16 cellular contexts compared by ENCODE assay signal in the genomic region with DNA sequence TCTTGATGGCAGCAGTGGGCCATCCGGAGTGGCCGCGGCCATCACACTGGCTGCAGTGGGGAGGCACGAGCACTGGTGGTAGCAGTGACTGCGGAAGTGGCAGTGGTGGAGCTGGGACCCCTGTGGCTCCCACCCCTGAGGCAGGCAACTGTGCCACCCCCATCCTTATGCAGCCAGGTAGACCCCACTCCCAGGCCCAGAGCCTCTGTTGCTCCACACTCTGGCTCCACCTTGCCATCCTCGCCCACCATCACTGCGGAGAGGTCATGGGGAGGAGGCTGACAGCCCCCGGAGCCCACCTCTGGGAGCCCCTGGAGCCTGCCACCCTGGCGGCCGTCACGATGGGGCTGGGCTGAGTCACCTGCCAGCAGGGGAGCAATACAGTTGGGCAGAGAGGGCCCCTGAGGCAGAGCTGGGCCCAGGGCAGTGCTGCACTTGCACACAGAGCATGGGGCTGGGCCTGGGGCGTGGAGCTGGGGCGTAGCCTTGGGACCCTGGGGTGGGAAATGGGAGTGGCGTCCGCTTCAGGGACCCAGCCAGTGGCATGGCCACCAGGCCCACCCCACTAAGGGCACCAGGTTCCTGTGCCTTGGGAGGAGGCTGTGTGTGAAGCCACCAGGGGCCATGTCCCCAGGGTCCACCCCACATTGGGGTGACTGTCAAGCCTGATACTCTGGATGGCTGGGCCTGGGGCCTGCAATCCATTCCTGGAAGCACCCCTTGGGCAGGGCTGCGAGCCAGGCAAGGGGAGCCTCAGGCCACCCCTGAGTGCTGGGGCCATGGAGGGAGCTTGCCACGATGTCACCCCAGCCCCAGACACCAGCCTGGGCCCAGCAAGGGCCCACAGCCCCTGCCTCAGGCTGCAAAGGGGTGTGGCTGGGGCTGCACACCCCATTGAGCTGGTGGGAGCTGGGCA. TPM values are rescaled to one million over a fixed set of nuclear protein-coding genes. Genes with fewer than 3 reads are reported as not detected.
DNase-seq lines count a peak whose midpoint lies in the region; ATAC-seq lines count a peak whose summit lies in the region.
"Had no signal": no experiment of that assay in that cellular context is flagged by ENCODE, and none has a peak within 500 bp of the region (broad histone marks: within the 10 kb centered on the region; RNA-seq: fewer than 3 reads in every experiment).

No MANE protein-coding gene starts in this region.

- no peaks in the 10 kb centered on the region for H3K27me3 Mint-ChIP-seq in activated T-cell treated with anti-CD3 and anti-CD28 coated beads, Interleukin-2, amount 50 U/mL, for 24 hours

- H3K36me3 Mint-ChIP-seq in activated T-cell treated with anti-CD3 and anti-CD28 coated beads, Interleukin-2, amount 50 U/mL, for 24 hours (ENCODE audit: low read depth): no peaks in the 10 kb centered on the region
- H3K36me3 Mint-ChIP-seq: CD4-positive, alpha-beta memory T cell had no signal

- H3K27ac Mint-ChIP-seq in activated T-cell treated with anti-CD3 and anti-CD28 coated beads, Interleukin-2, amount 50 U/mL, for 24 hours: no peak overlapping the region
- H3K27ac Mint-ChIP-seq: B cell had no signal

- H3K4me3 Mint-ChIP-seq in activated T-cell treated with anti-CD3 and anti-CD28 coated beads, Interleukin-2, amount 50 U/mL, for 24 hours: no peak overlapping the region
- H3K4me3 Mint-ChIP-seq: B cell; CD4-positive, alpha-beta memory T cell had no signal

- H3K9me3 Mint-ChIP-seq in activated T-cell treated with anti-CD3 and anti-CD28 coated beads, Interleukin-2, amount 50 U/mL, for 24 hours: no peaks in the 10 kb centered on the region

- no peaks in the 10 kb centered on the region for H3K4me1 Mint-ChIP-seq in activated T-cell treated with anti-CD3 and anti-CD28 coated beads, Interleukin-2, amount 50 U/mL, for 24 hours (ENCODE audit: low read depth)
- H3K4me1 Mint-ChIP-seq: B cell had no signal

- peak; percentile 20 for ATAC-seq in left lobe of liver
- no peak for ATAC-seq in Right ventricle myocardium inferior
- ATAC-seq: HCT116 had no signal

- peak; percentile 8 for DNase-seq in activated T-cell treated with anti-CD3 and anti-CD28 coated beads, Interleukin-2, amount 50 U/mL, for 24 hours
- DNase-seq in activated T-cell treated with anti-CD3 and anti-CD28 coated beads for 4 hours: no peak
- peak; percentile 45 for DNase-seq in left lobe of liver (ENCODE audit: low spot score)
- DNase-seq in posterior vena cava (ENCODE audit: low spot score): peak; percentile 78
- DNase-seq in medulla oblongata (ENCODE audit: extremely low spot score): no peak
- DNase-seq in SKM-1 (lab: John Stamatoyannopoulos, UW; ENCODE audit: unreplicated experiment): no peak
- no peak for DNase-seq in Right ventricle myocardium inferior (ENCODE audit: missing footprints)
- no peak for DNase-seq in GM03348 (ENCODE audit: low spot score)
- DNase-seq: CD4-positive, alpha-beta memory T cell; NCI-H1436 treated with DMSO at 0.1 percent for 48 hours; NCI-H2029 treated with DMSO at 0.1 percent for 48 hours; NCI-H774; Right ventricle myocardium superior had no signal

- intact Hi-C loops in posterior vena cava (cut with DNase I) (no loop called here), Right ventricle myocardium inferior (cut with DNase I) (no loop called here)

RNA-seq across cellular contexts. Expression of a gene that starts 7.7 kb away (rescaled TPM):
- total RNA-seq in left lobe of liver: 6,364 TPM
- under 1 TPM in 1 of 2 donors, not detected in 1; 0.65 TPM for total RNA-seq in posterior vena cava
- not detected for total RNA-seq in Right ventricle myocardium inferior
- total RNA-seq: B cell; CD4-positive, alpha-beta memory T cell had no signal

RNA-seq across cellular contexts. Expression of a gene that starts 28.6 kb away (rescaled TPM):
- total RNA-seq in left lobe of liver (18.5 TPM), posterior vena cava (not detected), Right ventricle myocardium inferior (not detected)
- total RNA-seq: B cell; CD4-positive, alpha-beta memory T cell; NCI-H460; Right ventricle myocardium superior had no signal

Comparison
In these comparisons a context has a peak if more than half of its experiments do, and no peak if none do; other contexts are left out.
1. DNase-seq: peak in activated T-cell treated with anti-CD3 and anti-CD28 coated beads, Interleukin-2, amount 50 U/mL, for 24 hours (single experiment), left lobe of liver (single experiment) and posterior vena cava (single experiment); none in activated T-cell treated with anti-CD3 and anti-CD28 coated beads for 4 hours (single experiment), medulla oblongata (single experiment), SKM-1 (single experiment), Right ventricle myocardium inferior (single experiment) and GM03348 (single experiment).
2. RNA of a gene that starts 7.7 kb away (total RNA-seq): 6,364 TPM in left lobe of liver (single experiment); 0.65 TPM in posterior vena cava and not detected in Right ventricle myocardium inferior (single experiment); every median in the first group is over 1,000 times any median in the second.
3. RNA of a gene that starts 28.6 kb away (total RNA-seq): 18.5 TPM in left lobe of liver (single experiment); not detected in posterior vena cava and not detected in Right ventricle myocardium inferior (single experiment); every median in the first group is over 10 times any median in the second.